In the genomic region with DNA sequence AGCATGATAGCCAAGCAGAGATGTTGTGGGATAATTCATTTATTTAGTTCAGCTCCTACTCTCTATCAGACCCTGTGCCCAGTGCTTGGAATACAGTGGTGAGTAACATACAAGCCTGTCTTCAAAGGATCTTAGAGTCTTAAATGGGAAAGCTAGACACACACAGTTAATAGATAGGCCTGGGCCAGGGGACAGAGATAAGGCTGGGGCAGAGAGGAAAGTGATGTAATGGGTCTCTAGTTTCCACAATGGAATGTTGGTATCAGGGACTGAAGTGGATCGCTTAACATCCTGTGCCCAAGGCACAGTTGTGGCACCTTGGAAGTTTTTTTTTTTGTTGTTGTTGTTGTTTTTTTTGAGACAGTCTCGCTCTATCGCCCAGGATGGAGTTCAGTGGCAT, we compare ENCODE assay signal across 35 cellular contexts.
A peak's percentile ranks its signal among the peaks of the same experiment; 100 is the strongest.
DNase-seq lines count a peak whose midpoint lies in the region; ATAC-seq and TF ChIP-seq lines count a peak whose summit lies in the region.
"Had no signal": no experiment of that assay in that cellular context is flagged by ENCODE, and none has a peak within 500 bp of the region (broad histone marks: within the 10 kb centered on the region; RNA-seq: fewer than 3 reads in every experiment).

No MANE protein-coding gene starts in this region.

- TF ChIP-seq CTCF in HEK293 (tag by site-specific recombination; IDR thresholded peaks at IDR 0.05): no peak
- no peak for TF ChIP-seq CTCF in osteoblast (IDR thresholded peaks at IDR 0.05; ENCODE audit: extremely low read depth, low read depth, low read length)
- no peak for TF ChIP-seq CTCF in upper lobe of right lung (IDR thresholded peaks at IDR 0.05)

- H3K4me1 Mint-ChIP-seq in IgD-negative memory B cell (peaks cover 5 to 20% (median 11%) of the 10 kb centered on the region in 3 donors), T-helper 17 cell (peaks cover 15% of the 10 kb centered on the region)

- DNase-seq in T-helper 17 cell (no peak), osteoblast (ENCODE audit: insufficient read length, low spot score, missing footprints) (peak; percentile 57), NCI-H524 treated with DMSO at 0.1 percent for 48 hours (lab: John Stamatoyannopoulos, UW) (no peak), activated gamma-delta T cell (lab: John Stamatoyannopoulos, UW) (no peak), NCI-H526 (lab: John Stamatoyannopoulos, UW) (no peak), upper lobe of right lung (no peak)
- DNase-seq: 8988T; ACHN; AML-193; BE2C; C1 segment of cervical spinal cord; Caco-2; Calu3; CD4-positive, alpha-beta memory T cell; CD4-positive, alpha-beta T cell; CD4-positive, CD25-positive, alpha-beta regulatory T cell; CD8-positive, alpha-beta memory T cell; CD8-positive, alpha-beta T cell; COR-L47; DMS 273 treated with DMSO at 0.1 percent for 48 hours; DMS153; DMS53; DMS79; DMS79 treated with DMSO at 0.1 percent for 48 hours; DND-41; EL had no signal

- ATAC-seq in T-helper 17 cell: no peak
- no peak for ATAC-seq in upper lobe of right lung
- ATAC-seq: A549; CD8-positive, alpha-beta T cell had no signal

- CTCF ChIA-PET in HEK293 (lab: Yijun Ruan, JAX): interaction anchor here (0.6 to 17.4 kb wide), 16 partner anchors 9 to 142 kb away, joined by 3 to 614 read pairs (median 6); no protein-coding TSS in a partner anchor

- H3K27me3 ChIP-seq in osteoblast (ENCODE audit: insufficient read depth, low read length): peaks cover 95% of the 10 kb centered on the region
- peaks cover 95% of the 10 kb centered on the region for H3K27me3 ChIP-seq in upper lobe of right lung
- H3K27me3 ChIP-seq: BE2C had no signal

- H3K36me3 ChIP-seq in HEK293 (ENCODE audit: control insufficient read depth in 2 of 2, insufficient read depth in 1 of 2, low read length in 2 of 2): no peaks in the 10 kb centered on the region
- no peaks in the 10 kb centered on the region for H3K36me3 ChIP-seq in osteoblast (ENCODE audit: insufficient read depth, low read length)
- no peaks in the 10 kb centered on the region for H3K36me3 ChIP-seq in upper lobe of right lung
- H3K36me3 ChIP-seq: BE2C; BLaER1; BLaER1 treated with 17β-estradiol and CSF1 and Interleukin-3, amounts not matched to agents 10 nM and 100 nM had no signal

- H3K4me1 ChIP-seq in HEK293 (ENCODE audit: control insufficient read depth, insufficient read depth, low read length) (no peaks in the 10 kb centered on the region), osteoblast (ENCODE audit: insufficient read depth, low read length) (no peaks in the 10 kb centered on the region), upper lobe of right lung (peaks cover 2% of the 10 kb centered on the region)
- H3K4me1 ChIP-seq: BE2C; BLaER1; BLaER1 treated with 17β-estradiol and CSF1 and Interleukin-3, amounts not matched to agents 10 nM and 100 nM; Caco-2 had no signal

- no peak overlapping the region for H3K4me2 ChIP-seq in osteoblast (ENCODE audit: insufficient read depth, low read length)
- H3K4me2 ChIP-seq: A549; BLaER1; BLaER1 treated with 17β-estradiol and CSF1 and Interleukin-3, amounts not matched to agents 10 nM and 100 nM had no signal

- H4K20me1 ChIP-seq in osteoblast (ENCODE audit: insufficient read depth, low read length): peaks cover 18% of the 10 kb centered on the region

- H3K27ac ChIP-seq in HEK293 (ENCODE audit: extremely low read depth, low read depth, low read length) (no peak overlapping the region), osteoblast (ENCODE audit: low read depth, low read length) (no peak overlapping the region), upper lobe of right lung (no peak overlapping the region)
- H3K27ac ChIP-seq: 22Rv1; A549; BLaER1; BLaER1 treated with 17β-estradiol and CSF1 and Interleukin-3, amounts not matched to agents 10 nM and 100 nM; C4-2B had no signal

- H3K4me3 ChIP-seq in HEK293 (ENCODE audit: low read depth, low read length) (no peak overlapping the region), osteoblast (ENCODE audit: insufficient read depth, low read length) (no peak overlapping the region), upper lobe of right lung (no peak overlapping the region)
- H3K4me3 ChIP-seq: A549; BLaER1; BLaER1 treated with 17β-estradiol and CSF1 and Interleukin-3, amounts not matched to agents 10 nM and 100 nM had no signal

- H3K27me3 Mint-ChIP-seq in IgD-negative memory B cell (peaks cover 83% of the 10 kb centered on the region), T-helper 17 cell (peaks cover 97% of the 10 kb centered on the region)

- H3K9me3 ChIP-seq in HEK293 (ENCODE audit: control insufficient read depth, insufficient read depth, low read depth, low read length): no peaks in the 10 kb centered on the region
- no peaks in the 10 kb centered on the region for H3K9me3 ChIP-seq in T-helper 17 cell (ENCODE audit: control insufficient read depth, low read length, poor library complexity, severe bottlenecking)
- no peaks in the 10 kb centered on the region for H3K9me3 ChIP-seq in osteoblast (ENCODE audit: low read depth, low read length)
- H3K9me3 ChIP-seq in upper lobe of right lung: no peaks in the 10 kb centered on the region
- H3K9me3 ChIP-seq: A549, BE2C, Caco-2 had no signal

- H3K4me3 Mint-ChIP-seq in IgD-negative memory B cell: peak overlapping the region in 1 of 4 donors; percentile 50
- no peak overlapping the region for H3K4me3 Mint-ChIP-seq in T-helper 17 cell
- H3K4me3 Mint-ChIP-seq: B cell; CD4-positive, alpha-beta memory T cell; CD4-positive, alpha-beta T cell; CD4-positive, CD25-positive, alpha-beta regulatory T cell; CD8-positive, alpha-beta memory T cell; CD8-positive, alpha-beta T cell had no signal

- POLR2A ChIA-PET in HEK293 (lab: Yijun Ruan, JAX): interaction anchor here (0.9 to 1.2 kb wide), 2 partner anchors 56 to 157 kb away, joined by 3 read pairs; no protein-coding TSS in a partner anchor

- intact Hi-C loops in upper lobe of right lung (cut with DNase I): no loop called here

- H3K79me2 ChIP-seq in osteoblast (ENCODE audit: insufficient read depth, low read length): no peaks in the 10 kb centered on the region

- H3K27ac Mint-ChIP-seq in IgD-negative memory B cell (peak overlapping the region in 2 of 3 donors; percentile 9 to 47), T-helper 17 cell (peak overlapping the region; percentile 39)
- H3K27ac Mint-ChIP-seq: B cell; CD14-positive monocyte; CD4-positive, alpha-beta memory T cell; CD4-positive, alpha-beta T cell; CD4-positive, CD25-positive, alpha-beta regulatory T cell; CD8-positive, alpha-beta memory T cell; CD8-positive, alpha-beta T cell had no signal

- peaks cover 0 to 3% (median 0%) of the 10 kb centered on the region in 3 donors for H3K9me3 Mint-ChIP-seq in IgD-negative memory B cell
- H3K9me3 Mint-ChIP-seq: CD4-positive, alpha-beta T cell; CD8-positive, alpha-beta T cell had no signal

- no peak overlapping the region for H2AFZ ChIP-seq in osteoblast (ENCODE audit: low read length)

- H3K36me3 Mint-ChIP-seq in IgD-negative memory B cell (no peaks in the 10 kb centered on the region), T-helper 17 cell (ENCODE audit: low read depth) (peaks cover 3% of the 10 kb centered on the region)
- H3K36me3 Mint-ChIP-seq: CD8-positive, alpha-beta memory T cell; CD8-positive, alpha-beta T cell had no signal

TF ChIP-seq in HEK293, 187 proteins besides CTCF, POLR2A, EP300 and RAD21 (continues in another document):
- TF ChIP-seq ZNF510 (tag by site-specific recombination; IDR thresholded peaks at IDR 0.05; ENCODE audit: insufficient replicate concordance) (no peak), ZNF366 (tag by site-specific recombination; conservative IDR thresholded peaks at IDR 0.05) (no peak), GLI4 (tag by site-specific recombination; IDR thresholded peaks at IDR 0.05) (no peak), ZNF433 (tag by site-specific recombination; IDR thresholded peaks at IDR 0.05; ENCODE audit: low read depth) (no peak), KLF8 (tag by site-specific recombination; IDR thresholded peaks at IDR 0.05) (no peak), ZNF37A (tag by site-specific recombination; IDR thresholded peaks at IDR 0.05) (no peak), ZNF768 (tag by site-specific recombination; IDR thresholded peaks at IDR 0.05) (no peak)
- TF ChIP-seq, protein P1, sequence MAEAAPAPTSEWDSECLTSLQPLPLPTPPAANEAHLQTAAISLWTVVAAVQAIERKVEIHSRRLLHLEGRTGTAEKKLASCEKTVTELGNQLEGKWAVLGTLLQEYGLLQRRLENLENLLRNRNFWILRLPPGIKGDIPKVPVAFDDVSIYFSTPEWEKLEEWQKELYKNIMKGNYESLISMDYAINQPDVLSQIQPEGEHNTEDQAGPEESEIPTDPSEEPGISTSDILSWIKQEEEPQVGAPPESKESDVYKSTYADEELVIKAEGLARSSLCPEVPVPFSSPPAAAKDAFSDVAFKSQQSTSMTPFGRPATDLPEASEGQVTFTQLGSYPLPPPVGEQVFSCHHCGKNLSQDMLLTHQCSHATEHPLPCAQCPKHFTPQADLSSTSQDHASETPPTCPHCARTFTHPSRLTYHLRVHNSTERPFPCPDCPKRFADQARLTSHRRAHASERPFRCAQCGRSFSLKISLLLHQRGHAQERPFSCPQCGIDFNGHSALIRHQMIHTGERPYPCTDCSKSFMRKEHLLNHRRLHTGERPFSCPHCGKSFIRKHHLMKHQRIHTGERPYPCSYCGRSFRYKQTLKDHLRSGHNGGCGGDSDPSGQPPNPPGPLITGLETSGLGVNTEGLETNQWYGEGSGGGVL (tag by site-specific recombination; IDR thresholded peaks at IDR 0.05): no peak
- TF ChIP-seq, protein P2, sequence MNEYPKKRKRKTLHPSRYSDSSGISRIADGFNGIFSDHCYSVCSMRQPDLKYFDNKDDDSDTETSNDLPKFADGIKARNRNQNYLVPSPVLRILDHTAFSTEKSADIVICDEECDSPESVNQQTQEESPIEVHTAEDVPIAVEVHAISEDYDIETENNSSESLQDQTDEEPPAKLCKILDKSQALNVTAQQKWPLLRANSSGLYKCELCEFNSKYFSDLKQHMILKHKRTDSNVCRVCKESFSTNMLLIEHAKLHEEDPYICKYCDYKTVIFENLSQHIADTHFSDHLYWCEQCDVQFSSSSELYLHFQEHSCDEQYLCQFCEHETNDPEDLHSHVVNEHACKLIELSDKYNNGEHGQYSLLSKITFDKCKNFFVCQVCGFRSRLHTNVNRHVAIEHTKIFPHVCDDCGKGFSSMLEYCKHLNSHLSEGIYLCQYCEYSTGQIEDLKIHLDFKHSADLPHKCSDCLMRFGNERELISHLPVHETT (tag by site-specific recombination; IDR thresholded peaks at IDR 0.05): no peak
- TF ChIP-seq, protein P3, sequence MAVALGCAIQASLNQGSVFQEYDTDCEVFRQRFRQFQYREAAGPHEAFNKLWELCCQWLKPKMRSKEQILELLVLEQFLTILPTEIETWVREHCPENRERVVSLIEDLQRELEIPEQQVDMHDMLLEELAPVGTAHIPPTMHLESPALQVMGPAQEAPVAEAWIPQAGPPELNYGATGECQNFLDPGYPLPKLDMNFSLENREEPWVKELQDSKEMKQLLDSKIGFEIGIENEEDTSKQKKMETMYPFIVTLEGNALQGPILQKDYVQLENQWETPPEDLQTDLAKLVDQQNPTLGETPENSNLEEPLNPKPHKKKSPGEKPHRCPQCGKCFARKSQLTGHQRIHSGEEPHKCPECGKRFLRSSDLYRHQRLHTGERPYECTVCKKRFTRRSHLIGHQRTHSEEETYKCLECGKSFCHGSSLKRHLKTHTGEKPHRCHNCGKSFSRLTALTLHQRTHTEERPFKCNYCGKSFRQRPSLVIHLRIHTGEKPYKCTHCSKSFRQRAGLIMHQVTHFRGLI (tag by site-specific recombination; IDR thresholded peaks at IDR 0.05): no peak
